ENCODE assay signal across 11 cellular contexts in the genomic region with DNA sequence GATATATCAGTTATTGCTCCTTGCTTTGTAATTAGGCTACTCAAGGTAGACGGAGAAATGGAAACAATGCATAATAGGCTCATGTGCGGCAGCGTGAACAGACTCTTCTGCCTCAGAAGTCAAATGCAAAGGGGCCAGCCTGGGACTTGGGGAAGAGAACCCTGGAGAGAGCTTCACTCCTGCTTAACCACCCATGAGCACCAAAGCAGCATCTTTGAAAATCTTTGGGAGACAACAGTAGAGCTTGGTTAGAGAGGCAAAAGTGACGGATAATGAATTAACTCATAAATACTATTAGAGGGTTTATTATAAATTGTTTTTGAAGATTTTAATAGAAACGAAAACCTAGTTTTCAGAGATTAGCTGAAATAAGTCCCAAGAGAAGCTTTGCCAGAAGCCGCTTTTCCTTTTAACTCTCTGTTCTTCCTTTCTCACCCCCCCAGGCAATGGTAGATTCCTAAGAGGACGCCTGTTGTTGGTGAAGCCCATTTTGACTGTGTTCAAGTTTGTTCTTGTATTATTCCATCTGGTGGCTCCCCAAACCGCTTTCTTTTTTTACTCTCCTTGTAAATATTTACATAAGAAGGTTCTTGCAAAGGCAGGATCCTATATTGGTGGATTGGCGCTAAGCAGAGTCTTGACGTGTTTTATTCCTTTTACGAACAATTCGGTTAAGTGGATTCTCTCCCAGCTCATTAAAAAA.
A peak's percentile ranks its signal among the peaks of the same experiment; 100 is the strongest.
DNase-seq lines count a peak whose midpoint lies in the region; ATAC-seq and TF ChIP-seq lines count a peak whose summit lies in the region.
"Had no signal": no experiment of that assay in that cellular context is flagged by ENCODE, and none has a peak within 500 bp of the region (broad histone marks: within the 10 kb centered on the region; RNA-seq: fewer than 3 reads in every experiment).

No MANE protein-coding gene starts in this region.

- H3K9me3 ChIP-seq in left lung: no peaks in the 10 kb centered on the region

- peaks cover 2 to 10% of the 10 kb centered on the region in 2 donors for H3K4me1 ChIP-seq in left lung

- TF ChIP-seq CTCF in WI38 (IDR thresholded peaks at IDR 0.05; ENCODE audit: low read depth, low read length): no peak
- TF ChIP-seq CTCF in left lung (IDR thresholded peaks at IDR 0.05): no peak

- H3K27me3 ChIP-seq in left lung (no peaks in the 10 kb centered on the region), H7 (ENCODE audit: control insufficient read depth, insufficient read depth, low read length) (no peaks in the 10 kb centered on the region)

- DNase-seq in DMS153 (lab: John Stamatoyannopoulos, UW) (peak; percentile 70), NCI-H1105 treated with DMSO at 0.1 percent for 48 hours (lab: John Stamatoyannopoulos, UW) (peak; percentile 100), left lung (no peak), NAMALWA (ENCODE audit: low spot score) (no peak), H7 (no peak)
- DNase-seq: activated CD4-positive, alpha-beta T cell treated with anti-CD3 and anti-CD28 coated beads for 48 hours; kidney glomerular epithelial cell; NCI-H82 had no signal

- H3K36me3 ChIP-seq in left lung (no peaks in the 10 kb centered on the region), H7 (replicated peaks; ENCODE audit: control insufficient read depth, insufficient read depth, low read length) (no peaks in the 10 kb centered on the region)

- intact Hi-C loops in left lung (cut with DNase I): loop anchor here in 1 of 2 donors (10.0 kb wide), 1 partner anchor 159 kb away; no protein-coding TSS in a partner anchor

- peak; percentile 38 for ATAC-seq in left lung
- ATAC-seq in activated CD4-positive, CD25-positive, alpha-beta regulatory T cell treated with anti-CD3 and anti-CD28 coated beads, Interleukin-2, amount 50 U/mL, for 24 hours: no peak
- no peak for ATAC-seq in GM18861 (IDR thresholded peaks at IDR 0.05; ENCODE audit: unreplicated experiment)

- peak overlapping the region in 1 of 2 donors; percentile 55 for H3K27ac ChIP-seq in left lung

- peak overlapping the region; percentile 39 for H3K4me3 ChIP-seq in WI38 (ENCODE audit: low read depth, low read length)
- no peak overlapping the region for H3K4me3 ChIP-seq in left lung
- H3K4me3 ChIP-seq in H7 (ENCODE audit: insufficient read depth, low read depth, low read length): no peak overlapping the region

Comparison
In these comparisons a context has a peak if more than half of its experiments do, and no peak if none do; other contexts are left out.
1. DNase-seq: peak in DMS153 (single experiment) and NCI-H1105 treated with DMSO at 0.1 percent for 48 hours (single experiment); none in left lung (0 of 2), NAMALWA (single experiment) and H7 (single experiment).